In the genomic region with DNA sequence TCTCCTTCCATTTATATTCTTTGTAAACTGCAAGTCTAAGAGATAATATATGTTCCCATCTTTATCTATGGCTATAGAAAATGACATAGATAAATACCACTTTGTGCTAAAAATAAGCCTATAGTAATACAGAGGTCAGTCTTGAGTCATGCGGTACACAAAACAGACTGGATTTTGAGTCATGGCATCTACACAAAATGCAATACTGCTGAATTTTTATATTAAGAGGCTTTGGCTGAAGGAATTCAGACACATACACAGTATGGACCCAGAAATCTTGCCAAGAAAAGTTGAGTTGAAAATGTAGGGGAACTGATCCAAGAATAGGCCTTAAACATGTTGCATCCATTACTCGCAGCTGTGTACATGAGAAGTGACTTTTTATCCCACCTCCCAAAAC, we compare ENCODE assay signal across 13 cellular contexts.
"Had no signal": no experiment of that assay in that cellular context is flagged by ENCODE, and none has a peak within 500 bp of the region (broad histone marks: within the 10 kb centered on the region; RNA-seq: fewer than 3 reads in every experiment).

No MANE protein-coding gene starts in this region.

- H3K27ac Mint-ChIP-seq: activated CD8-positive, alpha-beta T cell treated with anti-CD3 and anti-CD28 coated beads, Interleukin-2, amount 10 ng/mL, durations not matched to agents 7 days and 5 days; activated naive CD4-positive, alpha-beta T cell treated with anti-CD3 and anti-CD28 coated beads, Interleukin-2, amount 10 ng/mL, durations not matched to agents 7 days and 5 days; immature natural killer cell; naive thymus-derived CD4-positive, alpha-beta T cell; stimulated activated effector memory CD8-positive, alpha-beta T cell treated with anti-CD3 and anti-CD28 coated beads, Interleukin-12 subunit alpha, Interleukin-12 subunit beta, amount 100 ng/mL, for 72 hours; T-helper 17 cell; WTC11 had no signal

- H3K36me3 ChIP-seq: adrenal gland, tibial nerve had no signal

- DNase-seq: activated CD4-positive, alpha-beta T cell treated with anti-CD3 and anti-CD28 coated beads for 48 hours; activated CD8-positive, alpha-beta T cell treated with anti-CD3 and anti-CD28 coated beads, Interleukin-2, amount 10 ng/mL, durations not matched to agents 7 days and 5 days; activated naive CD4-positive, alpha-beta T cell treated with anti-CD3 and anti-CD28 coated beads, Interleukin-2, amount 10 ng/mL, durations not matched to agents 7 days and 5 days; adrenal gland; immature natural killer cell; left cardiac atrium; naive thymus-derived CD4-positive, alpha-beta T cell; posterior cingulate gyrus; right cardiac atrium; T-helper 17 cell had no signal

- H3K4me3 Mint-ChIP-seq: activated CD8-positive, alpha-beta T cell treated with anti-CD3 and anti-CD28 coated beads, Interleukin-2, amount 10 ng/mL, durations not matched to agents 7 days and 5 days; activated naive CD4-positive, alpha-beta T cell treated with anti-CD3 and anti-CD28 coated beads, Interleukin-2, amount 10 ng/mL, durations not matched to agents 7 days and 5 days; immature natural killer cell; naive thymus-derived CD4-positive, alpha-beta T cell; stimulated activated effector memory CD8-positive, alpha-beta T cell treated with anti-CD3 and anti-CD28 coated beads, Interleukin-12 subunit alpha, Interleukin-12 subunit beta, amount 100 ng/mL, for 72 hours; T-helper 17 cell; WTC11 had no signal

- H3K4me3 ChIP-seq: adrenal gland, tibial nerve had no signal

- H3K27me3 ChIP-seq: adrenal gland, tibial nerve had no signal

- H3K4me1 ChIP-seq: adrenal gland, tibial nerve had no signal

- H3K36me3 Mint-ChIP-seq: activated naive CD4-positive, alpha-beta T cell treated with anti-CD3 and anti-CD28 coated beads, Interleukin-2, amount 10 ng/mL, durations not matched to agents 7 days and 5 days; immature natural killer cell; naive thymus-derived CD4-positive, alpha-beta T cell; stimulated activated effector memory CD8-positive, alpha-beta T cell treated with anti-CD3 and anti-CD28 coated beads, Interleukin-12 subunit alpha, Interleukin-12 subunit beta, amount 100 ng/mL, for 72 hours; WTC11 had no signal

- H3K9me3 ChIP-seq: adrenal gland, tibial nerve had no signal

- H3K9me3 Mint-ChIP-seq: activated naive CD4-positive, alpha-beta T cell treated with anti-CD3 and anti-CD28 coated beads, Interleukin-2, amount 10 ng/mL, durations not matched to agents 7 days and 5 days; stimulated activated effector memory CD8-positive, alpha-beta T cell treated with anti-CD3 and anti-CD28 coated beads, Interleukin-12 subunit alpha, Interleukin-12 subunit beta, amount 100 ng/mL, for 72 hours; WTC11 had no signal

- H3K4me1 Mint-ChIP-seq: activated naive CD4-positive, alpha-beta T cell treated with anti-CD3 and anti-CD28 coated beads, Interleukin-2, amount 10 ng/mL, durations not matched to agents 7 days and 5 days; immature natural killer cell; naive thymus-derived CD4-positive, alpha-beta T cell; stimulated activated effector memory CD8-positive, alpha-beta T cell treated with anti-CD3 and anti-CD28 coated beads, Interleukin-12 subunit alpha, Interleukin-12 subunit beta, amount 100 ng/mL, for 72 hours; T-helper 17 cell; WTC11 had no signal

- H3K27me3 Mint-ChIP-seq: activated naive CD4-positive, alpha-beta T cell treated with anti-CD3 and anti-CD28 coated beads, Interleukin-2, amount 10 ng/mL, durations not matched to agents 7 days and 5 days had no signal

- H3K27ac ChIP-seq: adrenal gland, tibial nerve had no signal
